Comparison of ENCODE assay signal across 1 cellular context in the genomic region with DNA sequence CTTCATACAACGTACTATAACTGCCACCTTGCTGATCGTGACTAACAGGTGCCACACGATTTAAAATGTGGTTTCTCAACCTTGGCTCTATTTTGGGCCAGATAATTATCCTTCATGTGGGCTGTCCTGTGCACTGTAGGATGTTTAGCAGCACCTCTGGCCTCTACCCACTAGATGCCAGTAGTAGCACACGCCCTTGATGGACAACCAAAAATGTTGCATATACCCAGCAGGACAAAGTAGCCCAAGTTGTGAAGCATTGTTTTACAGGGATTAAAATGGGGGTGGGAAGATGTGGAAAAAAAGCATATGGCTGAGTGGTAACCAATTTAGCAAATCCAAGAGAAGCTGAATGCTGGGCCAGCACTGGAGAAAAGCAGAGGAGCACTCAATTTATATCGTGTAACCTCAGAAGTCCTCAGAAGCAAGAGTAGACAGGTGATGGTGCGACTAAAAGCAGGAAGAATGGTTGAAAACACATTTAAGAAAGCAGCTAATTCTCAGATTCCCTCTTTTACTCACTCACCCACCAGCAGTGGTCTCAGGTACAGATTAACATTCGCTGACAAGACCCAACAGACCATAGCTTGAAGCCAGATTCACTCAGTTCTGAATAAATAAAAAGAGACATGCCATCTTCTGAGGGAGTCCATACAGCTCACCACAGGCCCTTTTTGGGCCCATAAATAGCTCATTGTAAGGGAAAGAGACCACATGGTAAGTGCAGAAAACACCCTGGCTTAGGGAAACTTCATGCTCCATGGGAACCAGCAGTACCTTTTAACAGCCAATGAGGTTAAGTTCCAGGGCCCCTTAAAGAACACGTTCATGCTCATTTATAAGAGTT.
TF ChIP-seq lines count a peak whose summit lies in the region.

No MANE protein-coding gene starts in this region.

TF ChIP-seq in neural cell, 6 proteins besides CTCF, POLR2A, EP300 and RAD21 (continued from another document):
- TF ChIP-seq REST (IDR thresholded peaks at IDR 0.05; ENCODE audit: borderline replicate concordance): no peak
- TF ChIP-seq POLR2AphosphoS5 (IDR thresholded peaks at IDR 0.05): no peak
- TF ChIP-seq TAF1 (IDR thresholded peaks at IDR 0.05; ENCODE audit: low read depth): no peak
- TF ChIP-seq SMC3 (conservative IDR thresholded peaks at IDR 0.05; ENCODE audit: poor library complexity): no peak
